8 cellular contexts compared by ENCODE assay signal in the genomic region with DNA sequence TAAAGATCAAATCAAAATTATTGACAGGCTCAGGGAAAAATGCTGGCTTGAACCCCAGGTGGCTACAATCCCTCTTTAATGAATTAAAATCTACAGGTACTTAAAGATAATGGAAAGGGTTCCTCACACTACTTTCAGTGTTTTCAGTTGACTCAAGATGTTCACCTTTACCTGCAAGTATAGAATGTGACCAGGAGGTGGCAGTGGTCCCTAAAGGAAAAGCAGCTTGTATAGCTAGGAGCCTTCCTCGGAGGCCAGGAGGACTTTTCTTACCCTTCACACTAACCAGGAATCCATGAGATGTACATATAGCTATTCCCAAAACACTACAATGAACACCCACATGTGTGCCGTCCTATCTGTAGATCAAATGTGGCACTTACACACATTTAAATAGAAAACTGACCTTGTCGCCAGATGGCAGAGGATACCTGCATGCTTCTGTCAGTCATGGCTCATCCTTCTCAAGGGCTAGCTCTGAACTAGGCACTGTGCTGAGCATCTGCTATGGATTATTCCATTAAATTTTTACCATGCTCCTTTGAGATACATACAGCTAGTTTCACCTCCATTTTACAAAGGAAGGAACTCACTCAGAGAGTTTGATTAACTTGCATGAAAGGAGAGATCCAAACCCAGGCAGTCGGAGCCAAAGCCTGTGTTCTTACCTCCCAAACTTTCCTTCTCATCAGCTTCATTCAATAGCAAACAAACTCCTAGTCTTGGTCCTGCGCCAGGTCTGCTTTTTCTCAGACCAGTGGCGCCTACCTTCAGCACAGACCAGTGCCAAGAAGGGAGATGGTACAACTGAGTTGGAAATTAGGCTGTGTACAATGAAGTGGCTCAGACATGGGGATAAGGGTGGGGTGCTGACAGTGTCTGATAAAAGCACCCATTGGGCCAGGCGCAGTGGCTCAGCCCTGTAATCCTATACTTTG. TPM values are rescaled to one million over a fixed set of nuclear protein-coding genes. Genes with fewer than 3 reads are reported as not detected.
A peak's percentile ranks its signal among the peaks of the same experiment; 100 is the strongest.
DNase-seq lines count a peak whose midpoint lies in the region; ATAC-seq and TF ChIP-seq lines count a peak whose summit lies in the region.

No MANE protein-coding gene starts in this region.

- CTCF ChIA-PET in IMR-90 (lab: Yijun Ruan, JAX) (interaction anchor here (0.7 to 1.3 kb wide), 5 partner anchors 14 to 440 kb away, joined by 3 to 6 read pairs (median 3); no protein-coding TSS in a partner anchor), PC-3 (lab: Charles Lee) (interaction anchor here (0.5 to 1.1 kb wide), 8 partner anchors 15 to 1437 kb away, joined by 3 to 15 read pairs (median 4); no protein-coding TSS in a partner anchor)

- no peaks in the 10 kb centered on the region for H3K9me2 ChIP-seq in PC-3 (replicated peaks; ENCODE audit: low read length)

- no peak; the same call in 1 of the 2 replicates for TF ChIP-seq POLR2A in IMR-90 (IDR thresholded peaks at IDR 0.05; ENCODE audit: low read depth, low read length)

- H3K4me2 ChIP-seq in IMR-90 (ENCODE audit: low read depth, low read length) (no peak overlapping the region), PC-3 (ENCODE audit: low read length) (no peak overlapping the region), parathyroid adenoma (ENCODE audit: low read length) (no peak overlapping the region)

- no peak overlapping the region for H3K14ac ChIP-seq in IMR-90 (replicated peaks; ENCODE audit: low read depth, low read length)

- H2BK120ac ChIP-seq in IMR-90 (ENCODE audit: low read depth, low read length): no peak overlapping the region

- H4K8ac ChIP-seq in IMR-90 (ENCODE audit: low read depth in 2 of 2, low read length in 2 of 2): no peak overlapping the region

- DNase-seq in DMS153 (lab: John Stamatoyannopoulos, UW) (peak; percentile 61), IMR-90 (peak; percentile 77), PC-3 (peak; percentile 80), glomerular endothelial cell (ENCODE audit: extremely low read depth, low read depth, low spot score) (peak; percentile 54)
- DNase-seq in activated T-helper 9 cell treated with anti-CD3 and anti-CD28 coated beads, Interleukin-2, amount 50 U/mL, for 16 hours (ENCODE audit: low read depth): peak; percentile 4
- no peak for DNase-seq in effector CD8-positive, alpha-beta T cell (lab: John Stamatoyannopoulos, UW)

- dilution Hi-C loops in IMR-90 (cut with HindIII; ENCODE audit: low sequenced_read_pairs, unreplicated experiment): no loop called here

- no peak overlapping the region for H2AK5ac ChIP-seq in IMR-90 (ENCODE audit: low read depth, low read length)

- no peaks in the 10 kb centered on the region; the same call in 1 of the 2 replicates for H4K20me1 ChIP-seq in IMR-90 (ENCODE audit: insufficient read depth, low read length)
- H4K20me1 ChIP-seq in PC-3 (ENCODE audit: low read length): no peaks in the 10 kb centered on the region

- H3K79me2 ChIP-seq in PC-3 (ENCODE audit: low read length) (no peaks in the 10 kb centered on the region), parathyroid adenoma (no peaks in the 10 kb centered on the region)

- peaks cover 3% of the 10 kb centered on the region for H3K9me1 ChIP-seq in IMR-90 (ENCODE audit: insufficient read depth, low read length)

- H3K27ac ChIP-seq in IMR-90 (ENCODE audit: insufficient read depth, low read length) (no peak overlapping the region), PC-3 (ENCODE audit: low read length) (no peak overlapping the region), parathyroid adenoma (no peak overlapping the region)

- H2BK5ac ChIP-seq in IMR-90 (ENCODE audit: low read depth, low read length, poor library complexity, severe bottlenecking): no peak overlapping the region

- H3F3A ChIP-seq in PC-3 (ENCODE audit: low read length, unreplicated experiment): no peaks in the 10 kb centered on the region

- no peak overlapping the region for H3K4me3 ChIP-seq in IMR-90 (ENCODE audit: insufficient read depth, low read depth, low read length)
- H3K4me3 ChIP-seq in PC-3 (ENCODE audit: low read length): no peak overlapping the region
- no peak overlapping the region for H3K4me3 ChIP-seq in parathyroid adenoma (ENCODE audit: low read depth, low read length)

- TF ChIP-seq RAD21 in IMR-90 (IDR thresholded peaks at IDR 0.05; ENCODE audit: low read length): peak; percentile 83

- peaks cover 9% of the 10 kb centered on the region for H3K4me1 ChIP-seq in IMR-90 (ENCODE audit: control insufficient read depth, insufficient read depth, low read length)
- H3K4me1 ChIP-seq in PC-3 (ENCODE audit: insufficient read depth, low read length): peaks cover 20% of the 10 kb centered on the region
- no peaks in the 10 kb centered on the region for H3K4me1 ChIP-seq in parathyroid adenoma

- no peaks in the 10 kb centered on the region for H3K9me3 ChIP-seq in IMR-90 (ENCODE audit: control insufficient read depth, insufficient read depth, low read length)
- H3K9me3 ChIP-seq in PC-3 (ENCODE audit: low read length): no peaks in the 10 kb centered on the region
- H3K9me3 ChIP-seq in parathyroid adenoma (ENCODE audit: control insufficient read depth, low read length): no peaks in the 10 kb centered on the region

- no peak overlapping the region for H2BK15ac ChIP-seq in IMR-90 (ENCODE audit: low read depth, low read length)

- H3K23ac ChIP-seq in IMR-90 (ENCODE audit: low read depth, low read length): no peak overlapping the region

- H3K79me1 ChIP-seq in IMR-90 (ENCODE audit: low read depth in 1 of 2, low read length in 2 of 2): no peaks in the 10 kb centered on the region

- no TSS peak for BruUV-seq in IMR-90 (replicated peaks; lab: Mats Ljungman, UMichigan)
- BruUV-seq in PC-3 (replicated peaks; lab: Mats Ljungman, UMichigan): no TSS peak

- H2AFZ ChIP-seq in IMR-90 (replicated peaks; ENCODE audit: low read length, poor library complexity) (no peak overlapping the region), PC-3 (ENCODE audit: low read length) (no peak overlapping the region), parathyroid adenoma (no peak overlapping the region)

- H4K5ac ChIP-seq in IMR-90 (ENCODE audit: low read depth, low read length): no peak overlapping the region

- POLR2A ChIA-PET in IMR-90 (lab: Charles Lee; ENCODE audit: unreplicated experiment) (no interaction called here), PC-3 (lab: Charles Lee; ENCODE audit: unreplicated experiment) (interaction anchor here (0.6 to 0.7 kb wide), 2 partner anchors 114 to 367 kb away, joined by 5 to 20 read pairs; no protein-coding TSS in a partner anchor)

- in situ Hi-C loops in IMR-90 (cut with MboI; ENCODE audit: low sequenced_read_pairs): loop anchor here (25.0 kb wide), 2 partner anchors 429 to 879 kb away; no protein-coding TSS in a partner anchor

- H3K4ac ChIP-seq in IMR-90 (ENCODE audit: low read depth, low read length): no peak overlapping the region

- H3K9ac ChIP-seq in IMR-90 (ENCODE audit: low read depth, low read length) (no peak overlapping the region), PC-3 (ENCODE audit: low read length) (no peak overlapping the region), parathyroid adenoma (no peak overlapping the region)

- H2BK20ac ChIP-seq in IMR-90 (ENCODE audit: low read depth, low read length): no peak overlapping the region

- TF ChIP-seq CTCF in IMR-90 (conservative IDR thresholded peaks at IDR 0.05; ENCODE audit: low read depth, low read length) (peak; percentile 73), PC-3 (conservative IDR thresholded peaks at IDR 0.05; ENCODE audit: low read depth, low read length) (peak; percentile 81), parathyroid adenoma (IDR thresholded peaks at IDR 0.05) (peak; percentile 52)

- WGBS in IMR-90 (ENCODE audit: extremely low coverage in 2 of 2, insufficient read length in 1 of 2), 2 experiments: 57% methylated on average over 2 of the region's 7 CpGs; no CpG with 5 or more reads in 1 of the 2 experiments

- intact Hi-C loops in IMR-90 (cut with micrococcal nuclease) (loop anchor here (2.0 to 10.0 kb wide), 3 partner anchors 33 to 437 kb away; no protein-coding TSS in a partner anchor), PC-3 (cut with micrococcal nuclease) (loop anchor here (1.0 to 5.0 kb wide), 3 partner anchors 34 to 440 kb away; no protein-coding TSS in a partner anchor)

- no peak overlapping the region for H4K91ac ChIP-seq in IMR-90 (ENCODE audit: insufficient read depth, low read depth, low read length)

- peak; percentile 85 for ATAC-seq in GM21390 (IDR thresholded peaks at IDR 0.05; ENCODE audit: unreplicated experiment)
- peak; percentile 35; the same call in 1 of the 2 replicates for ATAC-seq in IMR-90 (ENCODE audit: low read depth)
- ATAC-seq in PC-3: peak; percentile 66

- H3K27me3 ChIP-seq in IMR-90 (ENCODE audit: control insufficient read depth, insufficient read depth, low read length): no peaks in the 10 kb centered on the region
- no peaks in the 10 kb centered on the region for H3K27me3 ChIP-seq in PC-3 (ENCODE audit: low read length)
- no peaks in the 10 kb centered on the region for H3K27me3 ChIP-seq in parathyroid adenoma (ENCODE audit: control insufficient read depth, insufficient read depth, low read length)

- H3K56ac ChIP-seq in IMR-90 (ENCODE audit: extremely low read depth, insufficient read depth, low read length): no peak overlapping the region

- H3K36me3 ChIP-seq in IMR-90 (ENCODE audit: control insufficient read depth, insufficient read depth, low read length) (no peaks in the 10 kb centered on the region), PC-3 (ENCODE audit: low read depth, low read length) (no peaks in the 10 kb centered on the region), parathyroid adenoma (ENCODE audit: control insufficient read depth, insufficient read depth, low read length) (no peaks in the 10 kb centered on the region)

- H2AK9ac ChIP-seq in IMR-90 (replicated peaks; ENCODE audit: low read depth, low read length, poor library complexity): no peak overlapping the region

- H3K18ac ChIP-seq in IMR-90 (ENCODE audit: low read depth, low read length): no peak overlapping the region

TF ChIP-seq in IMR-90, 13 proteins besides CTCF, POLR2A, EP300 and RAD21 (continues in another document):
- TF ChIP-seq RFX5 (IDR thresholded peaks at IDR 0.05; ENCODE audit: low read depth, low read length): no peak
- TF ChIP-seq RCOR1 (IDR thresholded peaks at IDR 0.05; ENCODE audit: insufficient replicate concordance, low read length): no peak
- TF ChIP-seq, protein P1, sequence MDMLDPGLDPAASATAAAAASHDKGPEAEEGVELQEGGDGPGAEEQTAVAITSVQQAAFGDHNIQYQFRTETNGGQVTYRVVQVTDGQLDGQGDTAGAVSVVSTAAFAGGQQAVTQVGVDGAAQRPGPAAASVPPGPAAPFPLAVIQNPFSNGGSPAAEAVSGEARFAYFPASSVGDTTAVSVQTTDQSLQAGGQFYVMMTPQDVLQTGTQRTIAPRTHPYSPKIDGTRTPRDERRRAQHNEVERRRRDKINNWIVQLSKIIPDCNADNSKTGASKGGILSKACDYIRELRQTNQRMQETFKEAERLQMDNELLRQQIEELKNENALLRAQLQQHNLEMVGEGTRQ (IDR thresholded peaks at IDR 0.05; ENCODE audit: low read depth, low read length): no peak
- TF ChIP-seq MXI1 (IDR thresholded peaks at IDR 0.05; ENCODE audit: borderline replicate concordance, low read depth, low read length): no peak

RNA-seq across cellular contexts. Expression of gene C9orf152, which starts 24.5 kb away (rescaled TPM):
- total RNA-seq in IMR-90 (2012; rRNA removed) (not detected in 2 replicates), PC-3 (2014; rRNA removed) (0.95 and 1.4 TPM in 2 replicates), glomerular endothelial cell (not detected in 2 replicates)
- not detected in 2 replicates for polyA plus RNA-seq in IMR-90 (2012; rRNA removed)
- polyA plus RNA-seq in IMR-90 (2012; cell fraction: cytosol; rRNA removed): not detected in 2 replicates
- not detected in 2 replicates for polyA plus RNA-seq in IMR-90 (2012; cell fraction: nucleus; rRNA removed; ENCODE audit: low replicate concordance)

Comparison
In these comparisons a context has a peak if more than half of its experiments do, and no peak if none do; other contexts are left out.
1. ATAC-seq: peak in every context shown above with its lines; median percentile 85 in GM21390; 66 in PC-3; 35 in IMR-90.